In genomic region chr19:53951436-53951835, GRCh38 we compare ENCODE assay signal across 29 cellular contexts. TPM values are rescaled to one million over a fixed set of nuclear protein-coding genes. Genes with fewer than 3 reads are reported as not detected.
"Had no signal": no experiment of that assay in that cellular context is flagged by ENCODE, and none has a peak within 500 bp of the region (broad histone marks: within the 10 kb centered on the region; RNA-seq: fewer than 3 reads in every experiment).

No MANE protein-coding gene starts in this region.

- DNase-seq: activated B cell treated with CpG ODN at 0.5 μM for 24 hours; activated CD4-positive, alpha-beta T cell treated with anti-CD3 and anti-CD28 coated beads for 1 hour; activated CD4-positive, alpha-beta T cell treated with anti-CD3 and anti-CD28 coated beads, Interleukin-2, amount 10 ng/mL, durations not matched to agents 24 days and 14 days; activated CD4-positive, alpha-beta T cell treated with anti-CD3 and anti-CD28 coated beads, Interleukin-2, amount 50 U/mL, for 48 hours; activated CD8-positive, alpha-beta memory T cell treated with anti-CD3 and anti-CD28 coated beads, Interleukin-2, amount 10 ng/mL, durations not matched to agents 7 days and 5 days; activated effector memory CD4-positive, alpha-beta T cell treated with Interleukin-2 at 50 U/mL for 16 hours; activated naive CD4-positive, alpha-beta T cell; activated T-cell treated with anti-CD3 and anti-CD28 coated beads, Interleukin-2, amount 50 U/mL, for 24 hours; central memory CD4-positive, alpha-beta T cell; Karpas-422; NCI-H1105 treated with DMSO at 0.1 percent for 48 hours; NCI-H146; NCI-H187 treated with DMSO at 0.1 percent for 48 hours; NCI-H2107; NCI-H2171 treated with DMSO at 0.1 percent for 48 hours; NCI-H226; NCI-H526 treated with DMSO at 0.1 percent for 48 hours; NK-92 treated with Interleukin-12 subunit alpha and Interleukin-12 subunit beta, amount 100 ng/mL, for 24 hours; SHP77; SW 1271 had no signal

- ATAC-seq: activated CD8-positive, alpha-beta memory T cell treated with anti-CD3 and anti-CD28 coated beads, Interleukin-2, amount 10 ng/mL, durations not matched to agents 7 days and 5 days; SK-N-SH treated with all-trans-retinoic acid at 6 μM for 48 hours had no signal

- H3K4me3 ChIP-seq: breast epithelium, SJSA1 had no signal

- H3K4me1 Mint-ChIP-seq: activated B cell treated with CpG ODN at 0.5 μM for 24 hours; activated CD4-positive, alpha-beta T cell treated with anti-CD3 and anti-CD28 coated beads, Interleukin-2, amount 10 ng/mL, durations not matched to agents 24 days and 14 days; activated CD8-positive, alpha-beta memory T cell treated with anti-CD3 and anti-CD28 coated beads, Interleukin-2, amount 10 ng/mL, durations not matched to agents 7 days and 5 days; activated naive CD4-positive, alpha-beta T cell treated with anti-CD3 and anti-CD28 coated beads, Interleukin-2, amount 50 U/mL, for 24 hours had no signal

- H3K27ac ChIP-seq: breast epithelium, SJSA1 had no signal

- H3K36me3 Mint-ChIP-seq: activated CD8-positive, alpha-beta memory T cell treated with anti-CD3 and anti-CD28 coated beads, Interleukin-2, amount 10 ng/mL, durations not matched to agents 7 days and 5 days had no signal

- H3K4me3 Mint-ChIP-seq: activated B cell treated with CpG ODN at 0.5 μM for 24 hours; activated CD4-positive, alpha-beta T cell treated with anti-CD3 and anti-CD28 coated beads, Interleukin-2, amount 10 ng/mL, durations not matched to agents 24 days and 14 days; activated CD8-positive, alpha-beta memory T cell treated with anti-CD3 and anti-CD28 coated beads, Interleukin-2, amount 10 ng/mL, durations not matched to agents 7 days and 5 days; activated naive CD4-positive, alpha-beta T cell treated with anti-CD3 and anti-CD28 coated beads, Interleukin-2, amount 50 U/mL, for 24 hours; activated T-cell treated with anti-CD3 and anti-CD28 coated beads, Interleukin-2, amount 50 U/mL, for 24 hours; activated T-helper 1 cell treated with anti-CD3 and anti-CD28 coated beads, Interleukin-12 subunit alpha, Interleukin-12 subunit beta, Interleukin-2, Interleukin-4 antibody, amounts not matched to agents 30 ng/mL and 10 ng/mL and 1 ng/mL, durations not matched to agents 14 hours and 24 hours and 36 hours; T-helper 1 cell treated with Interleukin-12 subunit alpha and Interleukin-12 subunit beta and Interleukin-4 antibody, amounts not matched to agents 30 μg/mL and 1 μg/mL, for 36 hours had no signal

- H3K27ac Mint-ChIP-seq: activated B cell treated with CpG ODN at 0.5 μM for 24 hours; activated CD4-positive, alpha-beta T cell treated with anti-CD3 and anti-CD28 coated beads, Interleukin-2, amount 10 ng/mL, durations not matched to agents 24 days and 14 days; activated CD8-positive, alpha-beta memory T cell treated with anti-CD3 and anti-CD28 coated beads, Interleukin-2, amount 10 ng/mL, durations not matched to agents 7 days and 5 days; activated T-cell treated with anti-CD3 and anti-CD28 coated beads, Interleukin-2, amount 50 U/mL, for 24 hours; activated T-helper 1 cell treated with anti-CD3 and anti-CD28 coated beads, Interleukin-12 subunit alpha, Interleukin-12 subunit beta, Interleukin-2, Interleukin-4 antibody, amounts not matched to agents 30 ng/mL and 10 ng/mL and 1 ng/mL, durations not matched to agents 14 hours and 24 hours and 36 hours; T-helper 1 cell treated with Interleukin-12 subunit alpha and Interleukin-12 subunit beta and Interleukin-4 antibody, amounts not matched to agents 30 μg/mL and 1 μg/mL, for 36 hours had no signal

- H3K9me3 Mint-ChIP-seq: activated B cell treated with CpG ODN at 0.5 μM for 24 hours; activated CD4-positive, alpha-beta T cell treated with anti-CD3 and anti-CD28 coated beads, Interleukin-2, amount 10 ng/mL, durations not matched to agents 24 days and 14 days; activated naive CD4-positive, alpha-beta T cell treated with anti-CD3 and anti-CD28 coated beads, Interleukin-2, amount 50 U/mL, for 24 hours; activated T-cell treated with anti-CD3 and anti-CD28 coated beads, Interleukin-2, amount 50 U/mL, for 24 hours; activated T-helper 1 cell treated with anti-CD3 and anti-CD28 coated beads, Interleukin-12 subunit alpha, Interleukin-12 subunit beta, Interleukin-2, Interleukin-4 antibody, amounts not matched to agents 30 ng/mL and 10 ng/mL and 1 ng/mL, durations not matched to agents 14 hours and 24 hours and 36 hours; T-helper 1 cell treated with Interleukin-12 subunit alpha and Interleukin-12 subunit beta and Interleukin-4 antibody, amounts not matched to agents 30 μg/mL and 1 μg/mL, for 36 hours had no signal

- H3K9me3 ChIP-seq: SJSA1 had no signal

- H3K36me3 ChIP-seq: breast epithelium, SJSA1 had no signal

- H3K4me1 ChIP-seq: breast epithelium, SJSA1 had no signal

RNA-seq across cellular contexts. Expression of gene CACNG8, which starts 11.3 kb away (rescaled TPM):
- total RNA-seq: activated B cell treated with CpG ODN at 0.5 μM for 24 hours; activated CD4-positive, alpha-beta T cell treated with anti-CD3 and anti-CD28 coated beads, Interleukin-2, amount 10 ng/mL, durations not matched to agents 24 days and 14 days; activated CD8-positive, alpha-beta memory T cell treated with anti-CD3 and anti-CD28 coated beads, Interleukin-2, amount 10 ng/mL, durations not matched to agents 7 days and 5 days; activated T-helper 1 cell treated with anti-CD3 and anti-CD28 coated beads, Interleukin-12 subunit alpha, Interleukin-12 subunit beta, Interleukin-2, Interleukin-4 antibody, amounts not matched to agents 30 ng/mL and 10 ng/mL and 1 ng/mL, durations not matched to agents 14 hours and 24 hours and 36 hours; SJSA1 had no signal

RNA-seq across cellular contexts. Expression of gene CACNG6, which starts 40.0 kb away (rescaled TPM):
- total RNA-seq: activated B cell treated with CpG ODN at 0.5 μM for 24 hours; activated CD4-positive, alpha-beta T cell treated with anti-CD3 and anti-CD28 coated beads, Interleukin-2, amount 10 ng/mL, durations not matched to agents 24 days and 14 days; activated CD8-positive, alpha-beta memory T cell treated with anti-CD3 and anti-CD28 coated beads, Interleukin-2, amount 10 ng/mL, durations not matched to agents 7 days and 5 days; activated T-helper 1 cell treated with anti-CD3 and anti-CD28 coated beads, Interleukin-12 subunit alpha, Interleukin-12 subunit beta, Interleukin-2, Interleukin-4 antibody, amounts not matched to agents 30 ng/mL and 10 ng/mL and 1 ng/mL, durations not matched to agents 14 hours and 24 hours and 36 hours; aorta; breast epithelium; chondrocyte had no signal

RNA-seq across cellular contexts. Expression of gene CACNG7, which starts 42.4 kb away (rescaled TPM):
- total RNA-seq: activated B cell treated with CpG ODN at 0.5 μM for 24 hours; activated CD4-positive, alpha-beta T cell treated with anti-CD3 and anti-CD28 coated beads, Interleukin-2, amount 10 ng/mL, durations not matched to agents 24 days and 14 days; activated CD8-positive, alpha-beta memory T cell treated with anti-CD3 and anti-CD28 coated beads, Interleukin-2, amount 10 ng/mL, durations not matched to agents 7 days and 5 days; activated T-helper 1 cell treated with anti-CD3 and anti-CD28 coated beads, Interleukin-12 subunit alpha, Interleukin-12 subunit beta, Interleukin-2, Interleukin-4 antibody, amounts not matched to agents 30 ng/mL and 10 ng/mL and 1 ng/mL, durations not matched to agents 14 hours and 24 hours and 36 hours; aorta; breast epithelium; chondrocyte; NCI-H460; SJSA1 had no signal
- polyA plus RNA-seq: aorta had no signal
